ENCODE assay signal across 2 cellular contexts in genomic region chr16:8962393-8963009, GRCh38.
TF ChIP-seq lines count a peak whose summit lies in the region.

No MANE protein-coding gene starts in this region.

TF ChIP-seq in IMR-90, 13 proteins besides CTCF, POLR2A, EP300 and RAD21:
- no peak for TF ChIP-seq SMC3 (IDR thresholded peaks at IDR 0.05; ENCODE audit: low read depth, low read length)
- peak; percentile 32; the same call in 1 of the 2 replicates for TF ChIP-seq MAFK (IDR thresholded peaks at IDR 0.05; ENCODE audit: low read depth, low read length)
TF ChIP-seq in IMR-90: peak in this region for 1.

TF ChIP-seq in endothelial cell of umbilical vein, 7 proteins besides CTCF, POLR2A, EP300 and RAD21:
- TF ChIP-seq FOS (IDR thresholded peaks at IDR 0.05; ENCODE audit: borderline replicate concordance, insufficient read depth, low read length) (no peak), JUN (IDR thresholded peaks at IDR 0.05; ENCODE audit: borderline replicate concordance, insufficient read depth, insufficient read length, low read depth) (no peak), MAX (IDR thresholded peaks at IDR 0.05; ENCODE audit: insufficient read depth, insufficient read length) (no peak), POLR2AphosphoS5 (IDR thresholded peaks at IDR 0.05; ENCODE audit: insufficient read depth, low read depth, low read length) (no peak), EZH2 (IDR thresholded peaks at IDR 0.05; ENCODE audit: borderline replicate concordance, low read depth, low read length, severe bottlenecking) (no peak), GATA2 (IDR thresholded peaks at IDR 0.05; ENCODE audit: insufficient read depth, insufficient read length, low read depth, low read length) (no peak), MYC (IDR thresholded peaks at IDR 0.05; ENCODE audit: low read depth, low read length) (no peak)
